ENCODE assay signal across 8 cellular contexts in the genomic region with DNA sequence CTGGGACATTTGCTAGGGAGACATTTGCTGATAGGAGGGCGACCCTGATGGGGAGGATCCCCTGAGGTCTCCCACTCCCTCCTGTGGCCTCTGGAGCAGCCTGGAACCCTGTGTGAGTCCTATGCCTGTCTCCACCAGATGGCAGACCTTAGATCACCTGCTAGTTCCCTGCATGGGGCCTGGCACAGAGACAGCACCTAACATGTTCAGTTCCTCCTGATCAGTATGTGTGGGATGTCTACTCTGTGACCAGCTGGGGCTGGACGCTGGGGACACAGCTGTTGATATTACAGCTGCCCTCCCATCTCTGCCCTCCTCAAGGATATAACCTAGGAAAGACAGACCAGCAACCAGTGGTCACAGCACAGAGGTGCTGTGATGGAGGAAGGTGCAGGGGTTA. TPM values are rescaled to one million over a fixed set of nuclear protein-coding genes. Genes with fewer than 3 reads are reported as not detected.
DNase-seq lines count a peak whose midpoint lies in the region; ATAC-seq and TF ChIP-seq lines count a peak whose summit lies in the region.

No MANE protein-coding gene starts in this region.

- DNase-seq in NCI-H2196 (lab: John Stamatoyannopoulos, UW; ENCODE audit: unreplicated experiment) = peak; percentile 6
- DNase-seq in NCI-H2196 treated with DMSO at 0.1 percent for 48 hours (lab: John Stamatoyannopoulos, UW; ENCODE audit: unreplicated experiment) = no peak
- peak; percentile 34 for DNase-seq in HT1080 (ENCODE audit: low read depth)
- no peak for DNase-seq in T-helper 17 cell
- no peak for DNase-seq in esophagus squamous epithelium (lab: John Stamatoyannopoulos, UW)
- no peak for DNase-seq in upper lobe of right lung
- DNase-seq in activated gamma-delta T cell (lab: John Stamatoyannopoulos, UW) = no peak
- DNase-seq in gastrocnemius medialis = no peak

- H3K27ac Mint-ChIP-seq in T-helper 17 cell = peak overlapping the region; percentile 98

- peaks cover 0 to 2% (median 0%) of the 10 kb centered on the region in 3 donors for H3K36me3 ChIP-seq in esophagus squamous epithelium
- H3K36me3 ChIP-seq in upper lobe of right lung = no peaks in the 10 kb centered on the region
- H3K36me3 ChIP-seq in gastrocnemius medialis = no peaks in the 10 kb centered on the region

- peak overlapping the region; percentile 95 for H3K4me3 Mint-ChIP-seq in T-helper 17 cell

- intact Hi-C loops in esophagus squamous epithelium (cut with DNase I) = no loop called here
- intact Hi-C loops in upper lobe of right lung (cut with DNase I) = no loop called here
- intact Hi-C loops in gastrocnemius medialis (cut with DNase I; ENCODE audit: low total_unique reads) = no loop called here

- in situ Hi-C loops in gastrocnemius medialis (cut with MboI; ENCODE audit: low sequenced_read_pairs in 4 of 4) = no loop called here

- ATAC-seq in T-helper 17 cell (peak; percentile 58), upper lobe of right lung (peak; percentile 43), gastrocnemius medialis (no peak)

- H3K9me3 ChIP-seq in T-helper 17 cell (ENCODE audit: control insufficient read depth, low read length, poor library complexity, severe bottlenecking) (no peaks in the 10 kb centered on the region), esophagus squamous epithelium (no peaks in the 10 kb centered on the region), upper lobe of right lung (no peaks in the 10 kb centered on the region), gastrocnemius medialis (no peaks in the 10 kb centered on the region)

- H3K4me3 ChIP-seq in esophagus squamous epithelium = no peak overlapping the region
- H3K4me3 ChIP-seq in upper lobe of right lung = no peak overlapping the region
- no peak overlapping the region for H3K4me3 ChIP-seq in gastrocnemius medialis

- TF ChIP-seq POLR2A in esophagus squamous epithelium (IDR thresholded peaks at IDR 0.05) = no peak
- no peak for TF ChIP-seq POLR2A in gastrocnemius medialis (IDR thresholded peaks at IDR 0.05)

- H3K27me3 ChIP-seq in esophagus squamous epithelium (no peaks in the 10 kb centered on the region), upper lobe of right lung (no peaks in the 10 kb centered on the region), gastrocnemius medialis (peaks cover 0 to 11% (median 0%) of the 10 kb centered on the region in 3 donors)

- TF ChIP-seq CTCF in esophagus squamous epithelium (IDR thresholded peaks at IDR 0.05) (peak; percentile 10 to 44 (median 28)), upper lobe of right lung (IDR thresholded peaks at IDR 0.05) (peak; percentile 22), gastrocnemius medialis (IDR thresholded peaks at IDR 0.05 in 4 of 5, conservative IDR thresholded peaks at IDR 0.05 in 1 of 5) (no peak)

- H3K27me3 Mint-ChIP-seq in T-helper 17 cell = no peaks in the 10 kb centered on the region

- H3K4me1 ChIP-seq in esophagus squamous epithelium (peaks cover 10 to 54% (median 20%) of the 10 kb centered on the region in 3 donors), upper lobe of right lung (peaks cover 19% of the 10 kb centered on the region), gastrocnemius medialis (peaks cover 0 to 3% of the 10 kb centered on the region in 2 donors)

- H3K27ac ChIP-seq in esophagus squamous epithelium (peak overlapping the region in 2 of 4 donors; percentile 76), upper lobe of right lung (peak overlapping the region; percentile 79), gastrocnemius medialis (no peak overlapping the region)

- peaks cover 53% of the 10 kb centered on the region for H3K4me1 Mint-ChIP-seq in T-helper 17 cell

- WGBS in esophagus squamous epithelium, 2 donors = 67 to 80% methylated on average over 1 to 2 of the region's 2 CpGs

- peaks cover 3% of the 10 kb centered on the region for H3K36me3 Mint-ChIP-seq in T-helper 17 cell (ENCODE audit: low read depth)

RNA-seq across cellular contexts. Expression of gene ADCY7, which starts 1.1 kb away (rescaled TPM):
- 38.8 and 53.7 TPM in 2 replicates for total RNA-seq in HT1080 (2014; rRNA removed; shearing (Covaris generic))
- polyA plus RNA-seq in HT1080 (2015; cell fraction: cytosol; rRNA removed) = 19.7 and 29.7 TPM in 2 replicates
- polyA plus RNA-seq in HT1080 (2015; cell fraction: nucleus; rRNA removed) = 62.0 and 79.5 TPM in 2 replicates
- 100 to 1,000 TPM; 187 to 203 TPM for total RNA-seq in T-helper 17 cell
- total RNA-seq in esophagus squamous epithelium = 10 to 100 TPM; 21.2 to 23.9 (median 23.3) TPM
- 88.1 TPM for total RNA-seq in upper lobe of right lung
- total RNA-seq in gastrocnemius medialis = 1 to 10 TPM in 3 of 4 donors, under 1 TPM in 1; 0.90 to 7.3 (median 2.6) TPM

Comparison
In these comparisons a context has a peak if more than half of its experiments do, and no peak if none do; other contexts are left out.
1. DNase-seq: peak in NCI-H2196 (single experiment) and HT1080 (single experiment); none in NCI-H2196 treated with DMSO at 0.1 percent for 48 hours (single experiment), T-helper 17 cell (0 of 3), esophagus squamous epithelium (single experiment), upper lobe of right lung (single experiment), activated gamma-delta T cell (single experiment) and gastrocnemius medialis (0 of 2).
2. ATAC-seq: peak in T-helper 17 cell (single experiment) and upper lobe of right lung (single experiment); none in gastrocnemius medialis (0 of 2).
3. CTCF ChIP-seq: peak in esophagus squamous epithelium (6 of 6) and upper lobe of right lung (single experiment); none in gastrocnemius medialis (0 of 5).